In genomic region chr18:76383636-76384035, GRCh38 we compare ENCODE assay signal across 1 cellular context.
TF ChIP-seq lines count a peak whose summit lies in the region.

No MANE protein-coding gene starts in this region.

TF ChIP-seq in WTC11, 78 proteins besides CTCF, POLR2A, EP300 and RAD21 (continued from another document):
- TF ChIP-seq GRHL2 (CRISPR knock-in tag; IDR thresholded peaks at IDR 0.05; ENCODE audit: insufficient replicate concordance, severe bottlenecking): no peak
- no peak for TF ChIP-seq USF2 (CRISPR knock-in tag; IDR thresholded peaks at IDR 0.05)
- TF ChIP-seq AFF4 (CRISPR knock-in tag; IDR thresholded peaks at IDR 0.05; ENCODE audit: borderline replicate concordance): no peak
- no peak for TF ChIP-seq NR3C1 (CRISPR knock-in tag; conservative IDR thresholded peaks at IDR 0.05; ENCODE audit: low read depth)
- no peak for TF ChIP-seq ZNF263 (CRISPR knock-in tag; IDR thresholded peaks at IDR 0.05; ENCODE audit: low read depth)
- TF ChIP-seq ERG (CRISPR knock-in tag; IDR thresholded peaks at IDR 0.05): no peak
- TF ChIP-seq FOXK1 (CRISPR knock-in tag; IDR thresholded peaks at IDR 0.05): no peak
- no peak for TF ChIP-seq NR1H2 (CRISPR knock-in tag; IDR thresholded peaks at IDR 0.05)
- no peak for TF ChIP-seq CREB1 (CRISPR knock-in tag; IDR thresholded peaks at IDR 0.05)
- TF ChIP-seq MYBL2 (CRISPR knock-in tag; IDR thresholded peaks at IDR 0.05): no peak
- TF ChIP-seq NFE2L1 (CRISPR knock-in tag; IDR thresholded peaks at IDR 0.05): no peak
- no peak for TF ChIP-seq JAZF1 (CRISPR knock-in tag; IDR thresholded peaks at IDR 0.05)
- TF ChIP-seq ZNF671 (CRISPR knock-in tag; IDR thresholded peaks at IDR 0.05): no peak
